Comparison of ENCODE assay signal across 20 cellular contexts in the genomic region with DNA sequence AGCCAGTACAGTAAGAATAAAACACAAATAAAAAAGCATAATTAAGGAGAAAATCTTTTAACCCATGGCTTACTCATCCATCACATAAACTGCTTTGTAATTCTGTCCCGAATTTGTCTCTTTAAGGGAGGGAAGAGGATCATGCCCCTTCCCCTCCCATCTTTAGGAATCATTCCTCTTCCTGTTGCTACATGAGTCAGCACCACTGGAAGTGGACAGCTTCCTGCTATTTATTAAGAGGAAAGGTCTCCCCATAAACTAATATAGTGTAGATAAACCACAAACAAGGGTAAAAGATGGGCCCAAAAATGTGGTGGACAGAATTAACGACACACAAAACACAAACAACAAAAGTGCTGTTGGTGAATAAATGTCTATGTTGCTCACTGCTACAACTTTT.
DNase-seq lines count a peak whose midpoint lies in the region; ATAC-seq and TF ChIP-seq lines count a peak whose summit lies in the region.
"Had no signal": no experiment of that assay in that cellular context is flagged by ENCODE, and none has a peak within 500 bp of the region (broad histone marks: within the 10 kb centered on the region; RNA-seq: fewer than 3 reads in every experiment).

No MANE protein-coding gene starts in this region.

- no peak for TF ChIP-seq RAD21 in HCT116 (IDR thresholded peaks at IDR 0.05; ENCODE audit: low read depth)

- BruUV-seq in A673 (replicated peaks; lab: Mats Ljungman, UMichigan) = no TSS peak
- BruUV-seq in HCT116 (replicated peaks; lab: Mats Ljungman, UMichigan) = no TSS peak

- RAD21 ChIA-PET in HCT116 (lab: Charles Lee; ENCODE audit: low non-redundant PET in 1 of 2, low total read pairs in 2 of 2, uncharacterized antibody in 2 of 2, unreplicated experiment in 2 of 2) = no interaction called here

- H3K27ac ChIP-seq in A673 (ENCODE audit: low read depth, low read length, poor library complexity, severe bottlenecking) (peak overlapping the region; percentile 7), HCT116 (ENCODE audit: low read depth, low read length) (no peak overlapping the region)

- H3K27me3 ChIP-seq in A673 (replicated peaks; ENCODE audit: insufficient read depth, low read depth, low read length, poor library complexity) = no peaks in the 10 kb centered on the region
- H3K27me3 ChIP-seq in HCT116 (ENCODE audit: insufficient read depth, low read length) = no peaks in the 10 kb centered on the region

- peaks cover 77% of the 10 kb centered on the region for H3K79me2 ChIP-seq in HCT116 (ENCODE audit: insufficient read depth, low read length)

- peaks cover 5% of the 10 kb centered on the region; the same call in 1 of the 2 replicates for H4K20me1 ChIP-seq in HCT116 (ENCODE audit: insufficient read depth)

- peak; percentile 60 for DNase-seq in A673 (ENCODE audit: low spot score)
- no peak for DNase-seq in HCT116 (ENCODE audit: low read depth, low spot score)
- DNase-seq in astrocyte of the hippocampus (ENCODE audit: low read depth, low spot score) = peak; percentile 30
- DNase-seq in left kidney (ENCODE audit: low read depth, low spot score) = peak; percentile 62
- no peak for DNase-seq in activated CD4-positive, alpha-beta T cell treated with anti-CD3 and anti-CD28 coated beads for 4 hours
- DNase-seq in dedifferentiated amniotic fluid mesenchymal stem cell (ENCODE audit: extremely low spot score) = no peak
- no peak for DNase-seq in NCI-H524 (lab: John Stamatoyannopoulos, UW)
- DNase-seq: activated B cell treated with CpG ODN at 0.5 μM for 24 hours; activated CD4-positive, alpha-beta T cell treated with anti-CD3 and anti-CD28 coated beads, Interleukin-2, amount 50 U/mL, for 48 hours; activated CD8-positive, alpha-beta memory T cell treated with anti-CD3 and anti-CD28 coated beads, Interleukin-2, amount 50 U/mL, for 4 hours; activated naive CD4-positive, alpha-beta T cell treated with anti-CD3 and anti-CD28 coated beads, Interleukin-2, amount 50 U/mL, for 16 hours; aorta; central memory CD4-positive, alpha-beta T cell; foreskin melanocyte; natural killer cell; NCI-H1048; NCI-H187; stimulated activated CD4-positive, alpha-beta T cell treated with anti-CD3 and anti-CD28 coated beads, Interleukin-4, amount 100 ng/mL, for 4 hours had no signal

- CTCF ChIA-PET in A673 (lab: Charles Lee) (no interaction called here), HCT116 (lab: Charles Lee) (no interaction called here)

- no peak for TF ChIP-seq POLR2A in HCT116 (IDR thresholded peaks at IDR 0.05; ENCODE audit: borderline replicate concordance, extremely low read depth, insufficient read depth, insufficient read length)

- no peak for ATAC-seq in HCT116
- ATAC-seq in GM21529 (IDR thresholded peaks at IDR 0.05; ENCODE audit: unreplicated experiment) = no peak
- ATAC-seq: left lobe of liver, natural killer cell had no signal

- no peaks in the 10 kb centered on the region for H3K9me3 ChIP-seq in A673 (ENCODE audit: low read depth, low read length, poor library complexity, severe bottlenecking)
- no peaks in the 10 kb centered on the region for H3K9me3 ChIP-seq in HCT116 (ENCODE audit: control insufficient read depth in 1 of 2, insufficient read depth in 1 of 2, low read depth in 1 of 2, low read length in 2 of 2)

- no peak overlapping the region for H3K4me2 ChIP-seq in HCT116 (ENCODE audit: low read length)

- TF ChIP-seq CTCF in A673 (conservative IDR thresholded peaks at IDR 0.05; ENCODE audit: low read depth, low read length) = no peak
- TF ChIP-seq CTCF in HCT116 (IDR thresholded peaks at IDR 0.05 in 2 of 3, conservative IDR thresholded peaks at IDR 0.05 in 1 of 3; ENCODE audit: borderline replicate concordance in 1 of 3, insufficient read depth in 1 of 3, low read depth in 2 of 3, low read length in 2 of 3) = no peak

- no peak overlapping the region for H3K9ac ChIP-seq in HCT116 (ENCODE audit: low read length)

- H3K4me1 ChIP-seq in A673 (ENCODE audit: insufficient read depth, low read length, poor library complexity, severe bottlenecking) (peaks cover 46% of the 10 kb centered on the region), HCT116 (ENCODE audit: control insufficient read depth in 1 of 2, insufficient read depth in 2 of 2, low read length in 2 of 2) (peaks cover 3 to 12% of the 10 kb centered on the region in 2 experiments; a peak in 2 of 4 replicates)

- no peak overlapping the region for H2AFZ ChIP-seq in HCT116 (ENCODE audit: low read depth, low read length, poor library complexity, severe bottlenecking)

- POLR2A ChIA-PET in A673 (lab: Charles Lee; ENCODE audit: low non-redundant PET) = no interaction called here
- POLR2A ChIA-PET in HCT116 (lab: Charles Lee) = no interaction called here

- intact Hi-C loops in A673 (cut with micrococcal nuclease; ENCODE audit: unreplicated experiment) (no loop called here), HCT116 (cut with micrococcal nuclease) (no loop called here)

- no peaks in the 10 kb centered on the region for H3K9me2 ChIP-seq in HCT116 (ENCODE audit: insufficient read depth)

- no peak overlapping the region for H3K4me3 ChIP-seq in A673 (ENCODE audit: low read depth, low read length, poor library complexity, severe bottlenecking)
- no peak overlapping the region for H3K4me3 ChIP-seq in HCT116 (replicated peaks in 1 of 2; ENCODE audit: low read depth in 1 of 2, low read length in 2 of 2)

- no peaks in the 10 kb centered on the region for H3K36me3 ChIP-seq in A673 (ENCODE audit: insufficient read depth, low read length, poor library complexity, severe bottlenecking)
- H3K36me3 ChIP-seq in HCT116 (ENCODE audit: control insufficient read depth in 1 of 2, insufficient read depth in 2 of 2, low read length in 2 of 2) = no peaks in the 10 kb centered on the region

TF ChIP-seq in HCT116, 20 proteins besides CTCF, POLR2A, EP300 and RAD21:
- TF ChIP-seq, protein P1, sequence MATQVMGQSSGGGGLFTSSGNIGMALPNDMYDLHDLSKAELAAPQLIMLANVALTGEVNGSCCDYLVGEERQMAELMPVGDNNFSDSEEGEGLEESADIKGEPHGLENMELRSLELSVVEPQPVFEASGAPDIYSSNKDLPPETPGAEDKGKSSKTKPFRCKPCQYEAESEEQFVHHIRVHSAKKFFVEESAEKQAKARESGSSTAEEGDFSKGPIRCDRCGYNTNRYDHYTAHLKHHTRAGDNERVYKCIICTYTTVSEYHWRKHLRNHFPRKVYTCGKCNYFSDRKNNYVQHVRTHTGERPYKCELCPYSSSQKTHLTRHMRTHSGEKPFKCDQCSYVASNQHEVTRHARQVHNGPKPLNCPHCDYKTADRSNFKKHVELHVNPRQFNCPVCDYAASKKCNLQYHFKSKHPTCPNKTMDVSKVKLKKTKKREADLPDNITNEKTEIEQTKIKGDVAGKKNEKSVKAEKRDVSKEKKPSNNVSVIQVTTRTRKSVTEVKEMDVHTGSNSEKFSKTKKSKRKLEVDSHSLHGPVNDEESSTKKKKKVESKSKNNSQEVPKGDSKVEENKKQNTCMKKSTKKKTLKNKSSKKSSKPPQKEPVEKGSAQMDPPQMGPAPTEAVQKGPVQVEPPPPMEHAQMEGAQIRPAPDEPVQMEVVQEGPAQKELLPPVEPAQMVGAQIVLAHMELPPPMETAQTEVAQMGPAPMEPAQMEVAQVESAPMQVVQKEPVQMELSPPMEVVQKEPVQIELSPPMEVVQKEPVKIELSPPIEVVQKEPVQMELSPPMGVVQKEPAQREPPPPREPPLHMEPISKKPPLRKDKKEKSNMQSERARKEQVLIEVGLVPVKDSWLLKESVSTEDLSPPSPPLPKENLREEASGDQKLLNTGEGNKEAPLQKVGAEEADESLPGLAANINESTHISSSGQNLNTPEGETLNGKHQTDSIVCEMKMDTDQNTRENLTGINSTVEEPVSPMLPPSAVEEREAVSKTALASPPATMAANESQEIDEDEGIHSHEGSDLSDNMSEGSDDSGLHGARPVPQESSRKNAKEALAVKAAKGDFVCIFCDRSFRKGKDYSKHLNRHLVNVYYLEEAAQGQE (IDR thresholded peaks at IDR 0.05; ENCODE audit: low read depth) = peak; percentile 69
- no peak for TF ChIP-seq SIN3A (IDR thresholded peaks at IDR 0.05; ENCODE audit: low read depth)
- TF ChIP-seq ELF1 (IDR thresholded peaks at IDR 0.05; ENCODE audit: borderline replicate concordance, low read depth) = no peak

Comparison
In these comparisons a context has a peak if more than half of its experiments do, and no peak if none do; other contexts are left out.
1. DNase-seq: peak in A673 (single experiment), astrocyte of the hippocampus (single experiment) and left kidney (single experiment); none in HCT116 (single experiment), activated CD4-positive, alpha-beta T cell treated with anti-CD3 and anti-CD28 coated beads for 4 hours (0 of 2), dedifferentiated amniotic fluid mesenchymal stem cell (single experiment) and NCI-H524 (0 of 2).